In the genomic region with DNA sequence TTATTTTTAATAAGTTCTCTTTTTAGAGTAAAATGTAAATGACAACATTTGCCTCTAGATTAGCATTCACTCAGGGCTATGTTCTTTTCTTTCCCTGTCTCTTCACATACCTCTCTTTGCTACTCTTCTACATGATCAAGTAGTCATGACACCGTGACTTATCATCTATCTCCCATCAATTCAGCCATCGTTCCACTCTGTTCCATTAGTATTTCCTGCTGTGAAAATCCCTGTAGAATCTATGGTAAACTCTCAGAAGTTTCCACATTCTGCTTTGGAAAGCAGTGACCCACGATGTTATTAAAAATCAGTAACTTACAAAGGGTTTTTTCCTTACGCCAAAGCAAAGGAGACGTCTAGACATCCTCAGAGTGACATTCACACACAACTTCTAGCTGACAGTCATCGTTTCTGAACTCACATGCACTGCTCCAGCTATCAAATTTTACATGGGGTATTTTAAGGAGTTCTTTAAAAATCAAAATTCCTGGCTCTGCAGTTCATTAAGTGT, we compare ENCODE assay signal across 27 cellular contexts.
DNase-seq lines count a peak whose midpoint lies in the region; ATAC-seq and TF ChIP-seq lines count a peak whose summit lies in the region.
"Had no signal": no experiment of that assay in that cellular context is flagged by ENCODE, and none has a peak within 500 bp of the region (broad histone marks: within the 10 kb centered on the region; RNA-seq: fewer than 3 reads in every experiment).

No MANE protein-coding gene starts in this region.

- H3K4me1 Mint-ChIP-seq in HFFc6 (ENCODE audit: low read depth): peaks cover 82% of the 10 kb centered on the region
- no peaks in the 10 kb centered on the region for H3K4me1 Mint-ChIP-seq in T-cell
- H3K4me1 Mint-ChIP-seq: activated naive CD4-positive, alpha-beta T cell treated with anti-CD3 and anti-CD28 coated beads, Interleukin-2, amount 10 ng/mL, durations not matched to agents 7 days and 5 days; IgD-negative memory B cell; naive thymus-derived CD4-positive, alpha-beta T cell; stimulated activated memory B cell treated with anti-CD40 and anti-IgM and Interleukin-4, amounts not matched to agents 10 μg/mL and 1 μg/mL and 100 μg/mL, for 72 hours; T-helper 17 cell had no signal

- H3K27ac Mint-ChIP-seq in HFFc6 (peak overlapping the region; percentile 86), T-cell (no peak overlapping the region)
- H3K27ac Mint-ChIP-seq: activated CD4-positive, alpha-beta memory T cell treated with anti-CD3 and anti-CD28 coated beads for 36 hours; activated naive CD4-positive, alpha-beta T cell treated with anti-CD3 and anti-CD28 coated beads, Interleukin-2, amount 10 ng/mL, durations not matched to agents 7 days and 5 days; CD8-positive, alpha-beta T cell; IgD-negative memory B cell; naive thymus-derived CD4-positive, alpha-beta T cell; stimulated activated memory B cell treated with anti-CD40 and anti-IgM and Interleukin-4, amounts not matched to agents 10 μg/mL and 1 μg/mL and 100 μg/mL, for 72 hours; T-helper 17 cell; WTC11 had no signal

- DNase-seq in HFFc6 (no peak), brain microvascular endothelial cell (no peak), T-cell (no peak), GM13977 (ENCODE audit: low spot score) (no peak)
- DNase-seq: activated CD4-positive, alpha-beta memory T cell treated with anti-CD3 and anti-CD28 coated beads for 36 hours; activated naive CD4-positive, alpha-beta T cell treated with anti-CD3 and anti-CD28 coated beads, Interleukin-2, amount 10 ng/mL, durations not matched to agents 7 days and 5 days; CD8-positive, alpha-beta T cell; DMS79 treated with DMSO at 0.1 percent for 48 hours; GOT3; left lung; MM.1S; naive thymus-derived CD4-positive, alpha-beta T cell; NCI-H187; NCI-H446; SHP77 treated with DMSO at 0.1 percent for 48 hours; T-helper 17 cell; trophoblast cell had no signal

- no peak for TF ChIP-seq CTCF in HFFc6 (IDR thresholded peaks at IDR 0.05)
- TF ChIP-seq CTCF in brain microvascular endothelial cell (IDR thresholded peaks at IDR 0.05; ENCODE audit: low read depth, low read length, missing control alignments): no peak
- TF ChIP-seq CTCF in GM13977 (IDR thresholded peaks at IDR 0.05; ENCODE audit: extremely low read depth, insufficient read depth, missing control alignments): no peak

- CTCF ChIA-PET in T-cell (lab: Charles Lee): no interaction called here

- H3K9ac ChIP-seq in subcutaneous abdominal adipose tissue (ENCODE audit: low read length in 5 of 5): no peak overlapping the region

- no peaks in the 10 kb centered on the region for H3K9me3 ChIP-seq in muscle layer of duodenum (ENCODE audit: control insufficient read depth in 1 of 2, low read length in 2 of 2)
- no peaks in the 10 kb centered on the region for H3K9me3 ChIP-seq in subcutaneous abdominal adipose tissue (ENCODE audit: control insufficient read depth in 5 of 5, low read length in 5 of 5)
- H3K9me3 ChIP-seq: left lung, prostate gland had no signal

- H3K27me3 Mint-ChIP-seq in HFFc6 (ENCODE audit: insufficient read depth) (no peaks in the 10 kb centered on the region), T-cell (no peaks in the 10 kb centered on the region)
- H3K27me3 Mint-ChIP-seq: activated CD4-positive, alpha-beta memory T cell treated with anti-CD3 and anti-CD28 coated beads for 36 hours; activated naive CD4-positive, alpha-beta T cell treated with anti-CD3 and anti-CD28 coated beads, Interleukin-2, amount 10 ng/mL, durations not matched to agents 7 days and 5 days; IgD-negative memory B cell; naive thymus-derived CD4-positive, alpha-beta T cell; stimulated activated memory B cell treated with anti-CD40 and anti-IgM and Interleukin-4, amounts not matched to agents 10 μg/mL and 1 μg/mL and 100 μg/mL, for 72 hours; T-helper 17 cell had no signal

- in situ Hi-C loops in brain microvascular endothelial cell (cut with HindIII; ENCODE audit: low pct_ligation_motif_present, low sequenced_read_pairs): no loop called here
- in situ Hi-C loops in GM13977 (cut with MboI; ENCODE audit: low pct_unique_long_range_greater_than_20kb, low sequenced_read_pairs, unreplicated experiment): no loop called here

- H3K36me3 ChIP-seq in brain microvascular endothelial cell (replicated peaks): no peaks in the 10 kb centered on the region
- peaks cover 0 to 2% of the 10 kb centered on the region in 2 donors for H3K36me3 ChIP-seq in muscle layer of duodenum (ENCODE audit: control insufficient read depth in 1 of 2, insufficient read depth in 2 of 2, low read length in 2 of 2)
- H3K36me3 ChIP-seq in subcutaneous abdominal adipose tissue (ENCODE audit: control insufficient read depth in 5 of 5, insufficient read depth in 5 of 5, low read length in 5 of 5): peaks cover 0 to 10% (median 3%) of the 10 kb centered on the region in 5 donors
- H3K36me3 ChIP-seq: left lung, prostate gland had no signal

- ATAC-seq in HG03354 (IDR thresholded peaks at IDR 0.05; ENCODE audit: poor library complexity, severe bottlenecking, unreplicated experiment) (no peak), T-cell (replicated peaks in 1 of 4) (no peak), GM19467 (IDR thresholded peaks at IDR 0.05; ENCODE audit: unreplicated experiment) (no peak)
- ATAC-seq: CD8-positive, alpha-beta T cell; left lung; naive thymus-derived CD4-positive, alpha-beta T cell; stimulated activated memory B cell treated with anti-CD40 and anti-IgM and Interleukin-4, amounts not matched to agents 10 μg/mL and 1 μg/mL and 100 μg/mL, for 72 hours; T-helper 17 cell; WTC11 had no signal

- H3K4me3 Mint-ChIP-seq in HFFc6 (peak overlapping the region; percentile 68), T-cell (no peak overlapping the region)
- H3K4me3 Mint-ChIP-seq: activated CD4-positive, alpha-beta memory T cell treated with anti-CD3 and anti-CD28 coated beads for 36 hours; activated naive CD4-positive, alpha-beta T cell treated with anti-CD3 and anti-CD28 coated beads, Interleukin-2, amount 10 ng/mL, durations not matched to agents 7 days and 5 days; CD8-positive, alpha-beta T cell; IgD-negative memory B cell; naive thymus-derived CD4-positive, alpha-beta T cell; stimulated activated memory B cell treated with anti-CD40 and anti-IgM and Interleukin-4, amounts not matched to agents 10 μg/mL and 1 μg/mL and 100 μg/mL, for 72 hours; T-helper 17 cell; WTC11 had no signal

- H3K4me1 ChIP-seq in muscle layer of duodenum (ENCODE audit: control insufficient read depth in 1 of 2, insufficient read depth in 2 of 2, low read length in 2 of 2) (peaks cover 16 to 51% of the 10 kb centered on the region in 2 donors), subcutaneous abdominal adipose tissue (ENCODE audit: control insufficient read depth in 5 of 5, insufficient read depth in 5 of 5, low read length in 5 of 5) (peaks cover 2 to 32% (median 22%) of the 10 kb centered on the region in 5 donors)

- H3K27me3 ChIP-seq in brain microvascular endothelial cell (replicated peaks) (no peaks in the 10 kb centered on the region), muscle layer of duodenum (ENCODE audit: low read depth, low read length) (no peaks in the 10 kb centered on the region), subcutaneous abdominal adipose tissue (ENCODE audit: control insufficient read depth in 5 of 5, insufficient read depth in 4 of 5, low read length in 5 of 5) (no peaks in the 10 kb centered on the region)
- H3K27me3 ChIP-seq: left lung had no signal

- H3K36me3 Mint-ChIP-seq in HFFc6 (ENCODE audit: low read depth): peaks cover 42% of the 10 kb centered on the region
- H3K36me3 Mint-ChIP-seq in T-cell: no peaks in the 10 kb centered on the region
- H3K36me3 Mint-ChIP-seq: activated CD4-positive, alpha-beta memory T cell treated with anti-CD3 and anti-CD28 coated beads for 36 hours; activated naive CD4-positive, alpha-beta T cell treated with anti-CD3 and anti-CD28 coated beads, Interleukin-2, amount 10 ng/mL, durations not matched to agents 7 days and 5 days; CD8-positive, alpha-beta T cell; naive thymus-derived CD4-positive, alpha-beta T cell; stimulated activated memory B cell treated with anti-CD40 and anti-IgM and Interleukin-4, amounts not matched to agents 10 μg/mL and 1 μg/mL and 100 μg/mL, for 72 hours; WTC11 had no signal

- no peaks in the 10 kb centered on the region for H3K9me3 Mint-ChIP-seq in HFFc6
- H3K9me3 Mint-ChIP-seq in T-cell: peaks cover 0 to 12% (median 4%) of the 10 kb centered on the region in 3 donors
- H3K9me3 Mint-ChIP-seq: activated naive CD4-positive, alpha-beta T cell treated with anti-CD3 and anti-CD28 coated beads, Interleukin-2, amount 10 ng/mL, durations not matched to agents 7 days and 5 days; CD8-positive, alpha-beta T cell; WTC11 had no signal

- POLR2A ChIA-PET in T-cell (lab: Charles Lee): no interaction called here

- no peak overlapping the region for H3K4me3 ChIP-seq in brain microvascular endothelial cell (ENCODE audit: low read depth, low read length)
- H3K4me3 ChIP-seq in muscle layer of duodenum (ENCODE audit: low read depth in 1 of 2, low read length in 2 of 2): no peak overlapping the region
- H3K4me3 ChIP-seq in subcutaneous abdominal adipose tissue (ENCODE audit: low read depth in 1 of 5, low read length in 5 of 5): no peak overlapping the region
- H3K4me3 ChIP-seq: left lung, prostate gland had no signal

- H3K27ac ChIP-seq in brain microvascular endothelial cell: peak overlapping the region; percentile 45
- peak overlapping the region; percentile 33 for H3K27ac ChIP-seq in muscle layer of duodenum (ENCODE audit: low read length)
- H3K27ac ChIP-seq in subcutaneous abdominal adipose tissue (ENCODE audit: low read depth, low read length): peak overlapping the region; percentile 56
- H3K27ac ChIP-seq: epithelial cell of prostate, HL-60 had no signal
